13 cellular contexts compared by ENCODE assay signal in genomic region chr2:105872142-105872728, GRCh38.
DNase-seq lines count a peak whose midpoint lies in the region; ATAC-seq and TF ChIP-seq lines count a peak whose summit lies in the region.
"Had no signal": no experiment of that assay in that cellular context is flagged by ENCODE, and none has a peak within 500 bp of the region (broad histone marks: within the 10 kb centered on the region; RNA-seq: fewer than 3 reads in every experiment).

No MANE protein-coding gene starts in this region.

- peak overlapping the region; percentile 11 for H3K27ac Mint-ChIP-seq in activated naive CD4-positive, alpha-beta T cell treated with anti-CD3 and anti-CD28 coated beads, Interleukin-2, amount 10 ng/mL, durations not matched to agents 7 days and 5 days
- H3K27ac Mint-ChIP-seq in stimulated activated naive CD8-positive, alpha-beta T cell treated with anti-CD3 and anti-CD28 coated beads, Interleukin-15, amount 100 ng/mL, for 72 hours, result peak overlapping the region; percentile 82 to 97
- no peak overlapping the region; the same call in 1 of the 2 replicates for H3K27ac Mint-ChIP-seq in WTC11

- CTCF ChIA-PET in activated naive CD4-positive, alpha-beta T cell treated with anti-CD3 and anti-CD28 coated beads, Interleukin-2, amount 10 ng/mL, durations not matched to agents 7 days and 5 days (lab: Charles Lee), result no interaction called here
- CTCF ChIA-PET in WTC11 (lab: Charles Lee), result no interaction called here

- TF ChIP-seq CTCF in WTC11 (IDR thresholded peaks at IDR 0.05) (no peak), GM10266 (IDR thresholded peaks at IDR 0.05; ENCODE audit: control insufficient read depth, insufficient read depth, low read depth, missing control alignments) (no peak)

- ATAC-seq in HG03432 (IDR thresholded peaks at IDR 0.05; ENCODE audit: unreplicated experiment), result peak; percentile 20
- ATAC-seq in stimulated activated naive CD8-positive, alpha-beta T cell treated with anti-CD3 and anti-CD28 coated beads, Interleukin-15, amount 100 ng/mL, for 72 hours, result peak; percentile 46
- no peak for ATAC-seq in WTC11

- DNase-seq in activated naive CD4-positive, alpha-beta T cell treated with anti-CD3 and anti-CD28 coated beads, Interleukin-2, amount 10 ng/mL, durations not matched to agents 7 days and 5 days, result no peak
- no peak for DNase-seq in activated naive CD4-positive, alpha-beta T cell (lab: John Stamatoyannopoulos, UW)
- DNase-seq in germinal center (ENCODE audit: low spot score) (peak; percentile 30), WTC11 (ENCODE audit: low spot score) (no peak), GM10266 (ENCODE audit: extremely low spot score) (no peak), AG20443 (ENCODE audit: low spot score) (no peak)
- no peak for DNase-seq in stimulated activated naive CD8-positive, alpha-beta T cell treated with anti-CD3 and anti-CD28 coated beads, Interleukin-15, amount 100 ng/mL, for 72 hours
- DNase-seq: EL, NCI-H1092, NCI-H510A treated with DMSO at 0.1 percent for 48 hours, RPMI8226, small intestine had no signal

- POLR2A ChIA-PET in WTC11 (lab: Charles Lee), result no interaction called here

- no peaks in the 10 kb centered on the region for H3K27me3 Mint-ChIP-seq in activated naive CD4-positive, alpha-beta T cell treated with anti-CD3 and anti-CD28 coated beads, Interleukin-2, amount 10 ng/mL, durations not matched to agents 7 days and 5 days
- no peaks in the 10 kb centered on the region for H3K27me3 Mint-ChIP-seq in stimulated activated naive CD8-positive, alpha-beta T cell treated with anti-CD3 and anti-CD28 coated beads, Interleukin-15, amount 100 ng/mL, for 72 hours
- H3K27me3 Mint-ChIP-seq in WTC11 (ENCODE audit: low read depth), result no peaks in the 10 kb centered on the region

- no peaks in the 10 kb centered on the region for H3K9me3 Mint-ChIP-seq in activated naive CD4-positive, alpha-beta T cell treated with anti-CD3 and anti-CD28 coated beads, Interleukin-2, amount 10 ng/mL, durations not matched to agents 7 days and 5 days
- H3K9me3 Mint-ChIP-seq in stimulated activated naive CD8-positive, alpha-beta T cell treated with anti-CD3 and anti-CD28 coated beads, Interleukin-15, amount 100 ng/mL, for 72 hours, result no peaks in the 10 kb centered on the region
- no peaks in the 10 kb centered on the region for H3K9me3 Mint-ChIP-seq in WTC11

- peaks cover 59% of the 10 kb centered on the region for H3K36me3 Mint-ChIP-seq in activated naive CD4-positive, alpha-beta T cell treated with anti-CD3 and anti-CD28 coated beads, Interleukin-2, amount 10 ng/mL, durations not matched to agents 7 days and 5 days
- no peaks in the 10 kb centered on the region for H3K36me3 Mint-ChIP-seq in WTC11

- peaks cover 64% of the 10 kb centered on the region for H3K4me1 Mint-ChIP-seq in activated naive CD4-positive, alpha-beta T cell treated with anti-CD3 and anti-CD28 coated beads, Interleukin-2, amount 10 ng/mL, durations not matched to agents 7 days and 5 days
- H3K4me1 Mint-ChIP-seq in stimulated activated naive CD8-positive, alpha-beta T cell treated with anti-CD3 and anti-CD28 coated beads, Interleukin-15, amount 100 ng/mL, for 72 hours, result peaks cover 100% of the 10 kb centered on the region
- H3K4me1 Mint-ChIP-seq in WTC11, result peaks cover 30% of the 10 kb centered on the region

- H3K4me3 Mint-ChIP-seq in activated naive CD4-positive, alpha-beta T cell treated with anti-CD3 and anti-CD28 coated beads, Interleukin-2, amount 10 ng/mL, durations not matched to agents 7 days and 5 days, result no peak overlapping the region
- H3K4me3 Mint-ChIP-seq in stimulated activated naive CD8-positive, alpha-beta T cell treated with anti-CD3 and anti-CD28 coated beads, Interleukin-15, amount 100 ng/mL, for 72 hours, result peak overlapping the region; percentile 55 to 86
- no peak overlapping the region for H3K4me3 Mint-ChIP-seq in WTC11

TF ChIP-seq in WTC11, 78 proteins besides CTCF, POLR2A, EP300 and RAD21:
- TF ChIP-seq PRDM15 (CRISPR knock-in tag; IDR thresholded peaks at IDR 0.05) (no peak), ETV6 (CRISPR knock-in tag; IDR thresholded peaks at IDR 0.05) (no peak)

Comparison
In these comparisons a context has a peak if more than half of its experiments do, and no peak if none do; other contexts are left out.
1. H3K4me3 Mint-ChIP-seq: peak in stimulated activated naive CD8-positive, alpha-beta T cell treated with anti-CD3 and anti-CD28 coated beads, Interleukin-15, amount 100 ng/mL, for 72 hours (2 of 2); none in activated naive CD4-positive, alpha-beta T cell treated with anti-CD3 and anti-CD28 coated beads, Interleukin-2, amount 10 ng/mL, durations not matched to agents 7 days and 5 days (single experiment) and WTC11 (single experiment).